Comparison of ENCODE assay signal across 9 cellular contexts in the genomic region with DNA sequence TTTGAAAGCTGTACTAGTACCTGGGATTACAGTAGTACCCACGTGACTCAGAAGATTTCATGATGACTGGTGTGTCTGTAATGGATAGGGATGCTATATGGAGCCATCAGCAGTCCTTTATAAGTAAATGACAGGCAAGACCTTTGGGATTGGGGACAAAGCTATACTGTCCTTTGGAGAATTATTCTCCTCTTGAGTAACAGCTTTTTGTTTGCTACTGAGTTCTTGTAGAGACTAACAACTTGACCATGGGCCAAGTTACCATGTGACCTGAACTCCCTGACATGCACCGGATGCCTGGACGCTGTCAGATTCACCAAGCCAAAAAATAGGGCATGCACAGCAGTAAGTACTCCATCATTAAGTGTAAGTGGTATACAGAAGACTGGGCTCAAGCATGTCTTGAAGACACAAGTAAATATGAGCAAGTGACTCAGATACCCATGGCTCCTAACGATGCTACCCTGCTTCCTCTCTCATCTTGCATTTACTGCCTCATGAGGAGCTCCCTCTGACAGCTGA. TPM values are rescaled to one million over a fixed set of nuclear protein-coding genes. Genes with fewer than 3 reads are reported as not detected.
A peak's percentile ranks its signal among the peaks of the same experiment; 100 is the strongest.
DNase-seq lines count a peak whose midpoint lies in the region; ATAC-seq and TF ChIP-seq lines count a peak whose summit lies in the region.
"Had no signal": no experiment of that assay in that cellular context is flagged by ENCODE, and none has a peak within 500 bp of the region (broad histone marks: within the 10 kb centered on the region; RNA-seq: fewer than 3 reads in every experiment).

No MANE protein-coding gene starts in this region.

- no peaks in the 10 kb centered on the region for H3K27me3 ChIP-seq in RWPE2 (ENCODE audit: insufficient read depth, poor library complexity, severe bottlenecking)

- peak overlapping the region in 1 of 2 donors; percentile 18 for H3K27ac Mint-ChIP-seq in natural killer cell treated with Interleukin-12 subunit alpha and Interleukin-12 subunit beta and Interleukin-15 and Interleukin-18, amount 100 ng/mL, for 72 hours
- H3K27ac Mint-ChIP-seq: T-helper 1 cell treated with Interleukin-12 subunit alpha and Interleukin-12 subunit beta and Interleukin-4 antibody, amounts not matched to agents 30 μg/mL and 1 μg/mL, for 36 hours had no signal

- peak; percentile 39 for ATAC-seq in RWPE2 (ENCODE audit: low read depth)
- ATAC-seq in natural killer cell treated with Interleukin-12 subunit alpha and Interleukin-12 subunit beta and Interleukin-15 and Interleukin-18, amount 100 ng/mL, for 72 hours, result peak; percentile 40 to 49
- ATAC-seq in GM21367 (IDR thresholded peaks at IDR 0.05; ENCODE audit: unreplicated experiment), result no peak
- no peak for ATAC-seq in GM18868 (IDR thresholded peaks at IDR 0.05; ENCODE audit: unreplicated experiment)

- H3K4me3 ChIP-seq in RWPE2 (ENCODE audit: severe bottlenecking), result no peak overlapping the region
- no peak overlapping the region for H3K4me3 ChIP-seq in foreskin fibroblast (ENCODE audit: low read depth in 1 of 2, low read length in 2 of 2)

- no peaks in the 10 kb centered on the region for H3K36me3 Mint-ChIP-seq in natural killer cell treated with Interleukin-12 subunit alpha and Interleukin-12 subunit beta and Interleukin-15 and Interleukin-18, amount 100 ng/mL, for 72 hours

- H3K27me3 Mint-ChIP-seq in natural killer cell treated with Interleukin-12 subunit alpha and Interleukin-12 subunit beta and Interleukin-15 and Interleukin-18, amount 100 ng/mL, for 72 hours, result no peaks in the 10 kb centered on the region

- H3K36me3 ChIP-seq in RWPE2 (ENCODE audit: low read depth), result peaks cover 27% of the 10 kb centered on the region

- no peak overlapping the region for H3K27ac ChIP-seq in RWPE2 (ENCODE audit: poor library complexity, severe bottlenecking)

- TF ChIP-seq CTCF in RWPE2 (IDR thresholded peaks at IDR 0.05; ENCODE audit: poor library complexity, severe bottlenecking), result no peak
- TF ChIP-seq CTCF in foreskin fibroblast (IDR thresholded peaks at IDR 0.05; ENCODE audit: low read depth, low read length), result no peak

- no peak overlapping the region for H3K4me3 Mint-ChIP-seq in natural killer cell treated with Interleukin-12 subunit alpha and Interleukin-12 subunit beta and Interleukin-15 and Interleukin-18, amount 100 ng/mL, for 72 hours
- H3K4me3 Mint-ChIP-seq: T-helper 1 cell treated with Interleukin-12 subunit alpha and Interleukin-12 subunit beta and Interleukin-4 antibody, amounts not matched to agents 30 μg/mL and 1 μg/mL, for 36 hours had no signal

- no peaks in the 10 kb centered on the region for H3K9me3 ChIP-seq in RWPE2 (ENCODE audit: severe bottlenecking)

- H3K9me3 Mint-ChIP-seq in natural killer cell treated with Interleukin-12 subunit alpha and Interleukin-12 subunit beta and Interleukin-15 and Interleukin-18, amount 100 ng/mL, for 72 hours, result no peaks in the 10 kb centered on the region
- H3K9me3 Mint-ChIP-seq: T-helper 1 cell treated with Interleukin-12 subunit alpha and Interleukin-12 subunit beta and Interleukin-4 antibody, amounts not matched to agents 30 μg/mL and 1 μg/mL, for 36 hours had no signal

- peaks cover 9% of the 10 kb centered on the region for H3K4me1 ChIP-seq in RWPE2 (ENCODE audit: insufficient read depth, poor library complexity, severe bottlenecking)

- peaks cover 41 to 45% of the 10 kb centered on the region in 2 donors for H3K4me1 Mint-ChIP-seq in natural killer cell treated with Interleukin-12 subunit alpha and Interleukin-12 subunit beta and Interleukin-15 and Interleukin-18, amount 100 ng/mL, for 72 hours (ENCODE audit: low read depth in 2 of 2)

- DNase-seq in AG08395 (ENCODE audit: low spot score), result peak; percentile 49
- no peak for DNase-seq in RWPE2 (ENCODE audit: low spot score)
- peak; percentile 24 to 40 for DNase-seq in foreskin fibroblast
- no peak for DNase-seq in natural killer cell treated with Interleukin-12 subunit alpha and Interleukin-12 subunit beta and Interleukin-15 and Interleukin-18, amount 100 ng/mL, for 72 hours (ENCODE audit: low spot score)
- no peak for DNase-seq in retina
- no peak for DNase-seq in SHP77 (lab: John Stamatoyannopoulos, UW)

RNA-seq across cellular contexts. Expression of a gene that starts 12.9 kb away (rescaled TPM):
- 100 to 1,000 TPM in 1 of 2 donors, 10 to 100 TPM in 1; 73.0 to 114 TPM for total RNA-seq in natural killer cell treated with Interleukin-12 subunit alpha and Interleukin-12 subunit beta and Interleukin-15 and Interleukin-18, amount 100 ng/mL, for 72 hours

RNA-seq across cellular contexts. Expression of a gene that starts 45.0 kb away (rescaled TPM):
- total RNA-seq in natural killer cell treated with Interleukin-12 subunit alpha and Interleukin-12 subunit beta and Interleukin-15 and Interleukin-18, amount 100 ng/mL, for 72 hours, result 1 to 10 TPM; 3.8 to 7.1 TPM

RNA-seq across cellular contexts. Expression of a gene that starts 45.4 kb away (rescaled TPM):
- total RNA-seq in natural killer cell treated with Interleukin-12 subunit alpha and Interleukin-12 subunit beta and Interleukin-15 and Interleukin-18, amount 100 ng/mL, for 72 hours, result 10 to 100 TPM; 23.7 to 41.3 TPM

RNA-seq across cellular contexts. Expression of a gene that starts 48.9 kb away (rescaled TPM):
- 10 to 100 TPM; 19.7 to 41.2 TPM for total RNA-seq in natural killer cell treated with Interleukin-12 subunit alpha and Interleukin-12 subunit beta and Interleukin-15 and Interleukin-18, amount 100 ng/mL, for 72 hours

Comparison
In these comparisons a context has a peak if more than half of its experiments do, and no peak if none do; other contexts are left out.
1. DNase-seq: peak in AG08395 (single experiment) and foreskin fibroblast (2 of 2); none in RWPE2 (single experiment), natural killer cell treated with Interleukin-12 subunit alpha and Interleukin-12 subunit beta and Interleukin-15 and Interleukin-18, amount 100 ng/mL, for 72 hours (single experiment), retina (single experiment) and SHP77 (0 of 2).
2. ATAC-seq: peak in RWPE2 (single experiment) and natural killer cell treated with Interleukin-12 subunit alpha and Interleukin-12 subunit beta and Interleukin-15 and Interleukin-18, amount 100 ng/mL, for 72 hours (2 of 2); none in GM21367 (single experiment) and GM18868 (single experiment).